7 cellular contexts compared by ENCODE assay signal in the genomic region with DNA sequence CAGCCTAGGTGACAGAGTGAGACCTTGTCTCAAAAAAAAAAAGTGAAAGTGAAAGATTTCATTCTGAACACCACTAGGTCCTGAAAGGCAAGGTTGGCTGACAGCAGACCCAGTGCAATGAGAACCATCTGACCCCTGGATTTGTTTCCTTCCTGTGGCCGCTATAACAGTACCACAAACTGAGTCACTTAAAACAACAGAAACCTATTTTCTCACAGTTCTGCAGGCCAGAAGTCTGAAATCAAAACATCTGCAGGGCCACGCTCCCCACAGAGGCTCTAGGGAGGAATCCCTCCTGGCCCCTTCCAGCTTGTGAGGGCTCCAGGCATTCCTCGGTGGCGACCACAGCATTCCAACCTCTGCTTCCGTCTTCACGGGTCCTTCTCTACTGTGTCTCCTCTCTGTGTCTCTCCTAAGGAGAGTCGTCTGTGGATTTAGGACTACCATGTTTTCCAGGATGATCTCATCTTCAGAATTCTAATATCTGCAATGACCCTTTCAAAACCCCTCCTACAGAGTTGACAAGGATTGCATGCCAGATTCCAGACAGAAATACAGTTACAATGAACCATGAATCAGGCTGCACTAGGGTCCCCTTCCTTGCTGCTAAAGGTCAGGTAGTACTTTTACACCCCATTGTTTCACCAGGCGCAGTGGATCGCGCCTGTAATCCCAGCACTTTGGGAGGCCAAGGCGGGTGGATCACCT.
DNase-seq lines count a peak whose midpoint lies in the region; ATAC-seq, FAIRE-seq and TF ChIP-seq lines count a peak whose summit lies in the region.
"Not testable (repeated sequence)": the region's sequence is repeated elsewhere in the genome, so short reads cannot be mapped to it uniquely, and the experiment has no call there.

No MANE protein-coding gene starts in this region.

- H3K27ac Mint-ChIP-seq in activated naive CD4-positive, alpha-beta T cell treated with anti-CD3 and anti-CD28 coated beads, Interleukin-2, amount 50 U/mL, for 72 hours: peak overlapping the region in 1 of 2 donors; percentile 61
- peak overlapping the region in 4 of 9 donors; percentile 9 to 63 (median 20) for H3K27ac Mint-ChIP-seq in naive thymus-derived CD4-positive, alpha-beta T cell

- H3K4me1 ChIP-seq in naive thymus-derived CD4-positive, alpha-beta T cell (ENCODE audit: control insufficient read depth in 2 of 2, insufficient read depth in 2 of 2, low read length in 2 of 2): not testable (repeated sequence)

- not testable (repeated sequence) for H3K27me3 ChIP-seq in naive thymus-derived CD4-positive, alpha-beta T cell (ENCODE audit: control insufficient read depth in 2 of 2, insufficient read depth in 2 of 2, low read length in 2 of 2)

- POLR2A ChIA-PET in naive thymus-derived CD4-positive, alpha-beta T cell (lab: Charles Lee): not testable (repeated sequence)

- H3K36me3 Mint-ChIP-seq in activated naive CD4-positive, alpha-beta T cell treated with anti-CD3 and anti-CD28 coated beads, Interleukin-2, amount 50 U/mL, for 72 hours; naive thymus-derived CD4-positive, alpha-beta T cell: not testable (repeated sequence)

- intact Hi-C loops in naive thymus-derived CD4-positive, alpha-beta T cell (cut with micrococcal nuclease): loop anchor here in 1 of 2 donors (10.0 kb wide), 1 partner anchor 89 kb away; no protein-coding TSS in a partner anchor

- not testable (repeated sequence) for FAIRE-seq in RCC 7860 (lab: Jason Lieb, UNC)

- DNase-seq in RCC 7860 (ENCODE audit: low spot score) (peak; percentile 78), fibroblast of pulmonary artery (ENCODE audit: low read depth) (peak; percentile 88)
- peak; percentile 34 to 63 for DNase-seq in activated naive CD4-positive, alpha-beta T cell treated with anti-CD3 and anti-CD28 coated beads, Interleukin-2, amount 50 U/mL, for 72 hours (ENCODE audit: low spot score in 2 of 2)
- peak in 1 of 9 donors; percentile 23 for DNase-seq in naive thymus-derived CD4-positive, alpha-beta T cell

- H3K4me3 ChIP-seq in fibroblast of pulmonary artery (replicated peaks; ENCODE audit: low read depth, low read length); naive thymus-derived CD4-positive, alpha-beta T cell (ENCODE audit: low read length): not testable (repeated sequence)

- H3K4me1 Mint-ChIP-seq in naive thymus-derived CD4-positive, alpha-beta T cell: peaks cover 6 to 18% (median 11%) of the 10 kb centered on the region in 7 donors

- not testable (repeated sequence) for H3K9me3 ChIP-seq in naive thymus-derived CD4-positive, alpha-beta T cell (ENCODE audit: control insufficient read depth in 2 of 3, low read length in 3 of 3)

- H3K4me3 Mint-ChIP-seq in naive thymus-derived CD4-positive, alpha-beta T cell: peak overlapping the region in 4 of 10 donors; percentile 31 to 66 (median 47)

- ATAC-seq in GM18498 (IDR thresholded peaks at IDR 0.05; ENCODE audit: unreplicated experiment) (peak; percentile 90), GM21576 (IDR thresholded peaks at IDR 0.05; ENCODE audit: unreplicated experiment) (peak; percentile 76), HG03280 (IDR thresholded peaks at IDR 0.05; ENCODE audit: unreplicated experiment) (peak; percentile 64)
- peak; percentile 99 for ATAC-seq in activated naive CD4-positive, alpha-beta T cell treated with anti-CD3 and anti-CD28 coated beads, Interleukin-2, amount 50 U/mL, for 72 hours
- peak; percentile 67 for ATAC-seq in naive thymus-derived CD4-positive, alpha-beta T cell

- H3K9me3 Mint-ChIP-seq in activated naive CD4-positive, alpha-beta T cell treated with anti-CD3 and anti-CD28 coated beads, Interleukin-2, amount 50 U/mL, for 72 hours; naive thymus-derived CD4-positive, alpha-beta T cell: not testable (repeated sequence)

- H3K36me3 ChIP-seq in naive thymus-derived CD4-positive, alpha-beta T cell (ENCODE audit: control insufficient read depth in 2 of 3, insufficient read depth in 3 of 3, low read length in 3 of 3): not testable (repeated sequence)

- CTCF ChIA-PET in naive thymus-derived CD4-positive, alpha-beta T cell (lab: Charles Lee): not testable (repeated sequence)

- H3K27me3 Mint-ChIP-seq in naive thymus-derived CD4-positive, alpha-beta T cell: not testable (repeated sequence)

- not testable (repeated sequence) for H3K27ac ChIP-seq in naive thymus-derived CD4-positive, alpha-beta T cell (ENCODE audit: low read depth, low read length)

- not testable (repeated sequence) for TF ChIP-seq CTCF in fibroblast of pulmonary artery (IDR thresholded peaks at IDR 0.05; ENCODE audit: low read length, missing control alignments)
